1 cellular context compared by ENCODE assay signal in genomic region chr2:215439980-215440512, GRCh38.
TF ChIP-seq lines count a peak whose summit lies in the region.

No MANE protein-coding gene starts in this region.

TF ChIP-seq in HepG2, 621 proteins besides CTCF, POLR2A, EP300 and RAD21 (continued from another document and continues in another):
- TF ChIP-seq XRCC5 (optimal IDR thresholded peaks at IDR 0.05; ENCODE audit: low read length) (no peak), KAT7 (CRISPR knock-in tag; IDR thresholded peaks at IDR 0.05; ENCODE audit: borderline replicate concordance) (0 out of 2 replicates have a peak, but pooled peaks have one; percentile 37), HNF4A (CRISPR knock-in tag; IDR thresholded peaks at IDR 0.05) (no peak), POGK (CRISPR knock-in tag; conservative IDR thresholded peaks at IDR 0.05) (0 out of 2 replicates have a peak, but pooled peaks have one; percentile 32), CBX5 (CRISPR knock-in tag; IDR thresholded peaks at IDR 0.05; ENCODE audit: borderline replicate concordance) (no peak), NCOR1 (IDR thresholded peaks at IDR 0.05; ENCODE audit: borderline replicate concordance, low read length) (no peak), ZNF724P (CRISPR knock-in tag; IDR thresholded peaks at IDR 0.05; ENCODE audit: borderline replicate concordance) (no peak), ZBTB7B (CRISPR knock-in tag; IDR thresholded peaks at IDR 0.05) (no peak), AKAP8 (CRISPR knock-in tag; IDR thresholded peaks at IDR 0.05) (no peak), ETV6 (CRISPR knock-in tag; conservative IDR thresholded peaks at IDR 0.05) (no peak), EZH2 (conservative IDR thresholded peaks at IDR 0.05; ENCODE audit: low read depth, low read length) (no peak), ZNF674 (CRISPR knock-in tag; IDR thresholded peaks at IDR 0.05; ENCODE audit: low read depth) (no peak), ZSCAN25 (CRISPR knock-in tag; IDR thresholded peaks at IDR 0.05) (no peak), ADNP (CRISPR knock-in tag; IDR thresholded peaks at IDR 0.05) (no peak), KLF12 (CRISPR knock-in tag; IDR thresholded peaks at IDR 0.05; ENCODE audit: borderline replicate concordance) (no peak), ZFAT (CRISPR knock-in tag; conservative IDR thresholded peaks at IDR 0.05) (no peak), KDM2A (CRISPR knock-in tag; IDR thresholded peaks at IDR 0.05; ENCODE audit: borderline replicate concordance, low read depth) (no peak), HOXD1 (CRISPR knock-in tag; IDR thresholded peaks at IDR 0.05) (no peak), MXD1 (CRISPR knock-in tag; IDR thresholded peaks at IDR 0.05) (no peak), PRDM15 (CRISPR knock-in tag; IDR thresholded peaks at IDR 0.05) (no peak), MEIS2 (CRISPR knock-in tag; IDR thresholded peaks at IDR 0.05) (no peak), SMAD3 (CRISPR knock-in tag; IDR thresholded peaks at IDR 0.05) (no peak), FOXK2 (IDR thresholded peaks at IDR 0.05) (no peak), ZNF749 (CRISPR knock-in tag; IDR thresholded peaks at IDR 0.05; ENCODE audit: borderline replicate concordance) (no peak), MEF2D (CRISPR knock-in tag; IDR thresholded peaks at IDR 0.05) (0 out of 2 replicates have a peak, but pooled peaks have one; percentile 29), ESRRA (CRISPR knock-in tag; IDR thresholded peaks at IDR 0.05; ENCODE audit: low read depth) (no peak), ZBTB7A (CRISPR knock-in tag; IDR thresholded peaks at IDR 0.05) (no peak), ZNF615 (CRISPR knock-in tag; IDR thresholded peaks at IDR 0.05; ENCODE audit: borderline replicate concordance) (no peak), ZNF260 (CRISPR knock-in tag; IDR thresholded peaks at IDR 0.05; ENCODE audit: borderline replicate concordance, low read depth) (no peak), ZNF605 (CRISPR knock-in tag; IDR thresholded peaks at IDR 0.05) (no peak), ZNF768 (CRISPR knock-in tag; IDR thresholded peaks at IDR 0.05) (no peak), KLF13 (CRISPR knock-in tag; IDR thresholded peaks at IDR 0.05) (no peak), ZNF350 (CRISPR knock-in tag; IDR thresholded peaks at IDR 0.05; ENCODE audit: borderline replicate concordance, low read depth) (no peak), KMT2B (CRISPR knock-in tag; IDR thresholded peaks at IDR 0.05) (peak; percentile 9; the same call in 1 of the 2 replicates), ZNF44 (CRISPR knock-in tag; IDR thresholded peaks at IDR 0.05) (no peak), ZNF850 (CRISPR knock-in tag; conservative IDR thresholded peaks at IDR 0.05) (no peak), ZNF784 (CRISPR knock-in tag; IDR thresholded peaks at IDR 0.05; ENCODE audit: borderline replicate concordance) (no peak), TOE1 (CRISPR knock-in tag; IDR thresholded peaks at IDR 0.05) (no peak), SPEN (CRISPR knock-in tag; IDR thresholded peaks at IDR 0.05; ENCODE audit: low read depth) (no peak), MIXL1 (CRISPR knock-in tag; IDR thresholded peaks at IDR 0.05) (no peak), ZNF710 (CRISPR knock-in tag; IDR thresholded peaks at IDR 0.05; ENCODE audit: borderline replicate concordance) (no peak), FOXA3 (CRISPR knock-in tag; IDR thresholded peaks at IDR 0.05) (peak; percentile 29; the same call in 1 of the 2 replicates), SALL1 (CRISPR knock-in tag; IDR thresholded peaks at IDR 0.05) (no peak), ARID5B (CRISPR knock-in tag; IDR thresholded peaks at IDR 0.05) (peak; percentile 63; the same call in 1 of the 2 replicates), ZNF367 (CRISPR knock-in tag; IDR thresholded peaks at IDR 0.05; ENCODE audit: borderline replicate concordance) (no peak), ASH2L (IDR thresholded peaks at IDR 0.05; ENCODE audit: insufficient read length, low read depth, low read length) (peak; percentile 56), BCL6 (CRISPR knock-in tag; IDR thresholded peaks at IDR 0.05) (0 out of 2 replicates have a peak, but pooled peaks have one; percentile 25), JARID2 (CRISPR knock-in tag; IDR thresholded peaks at IDR 0.05; ENCODE audit: insufficient replicate concordance) (no peak), ZNF383 (CRISPR knock-in tag; IDR thresholded peaks at IDR 0.05; ENCODE audit: borderline replicate concordance) (no peak), HES4 (CRISPR knock-in tag; IDR thresholded peaks at IDR 0.05; ENCODE audit: borderline replicate concordance) (no peak), NKX3-1 (CRISPR knock-in tag; IDR thresholded peaks at IDR 0.05) (no peak), ZNF143 (CRISPR knock-in tag; IDR thresholded peaks at IDR 0.05) (no peak), ZNF317 (CRISPR knock-in tag; IDR thresholded peaks at IDR 0.05) (no peak), SKI (IDR thresholded peaks at IDR 0.05; ENCODE audit: partially characterized antibody) (no peak), ZBTB25 (CRISPR knock-in tag; IDR thresholded peaks at IDR 0.05) (0 out of 2 replicates have a peak, but pooled peaks have one; percentile 27), RXRB (CRISPR knock-in tag; IDR thresholded peaks at IDR 0.05; ENCODE audit: borderline replicate concordance) (no peak), ZNF678 (CRISPR knock-in tag; IDR thresholded peaks at IDR 0.05) (no peak), DR1 (CRISPR knock-in tag; IDR thresholded peaks at IDR 0.05) (no peak), TMF1 (CRISPR knock-in tag; IDR thresholded peaks at IDR 0.05; ENCODE audit: low read depth) (no peak), HNRNPLL (IDR thresholded peaks at IDR 0.05; ENCODE audit: low read depth, low read length, poor library complexity, severe bottlenecking) (no peak), ZNF713 (CRISPR knock-in tag; IDR thresholded peaks at IDR 0.05) (no peak), MATR3 (CRISPR knock-in tag; IDR thresholded peaks at IDR 0.05) (no peak), MAF1 (CRISPR knock-in tag; IDR thresholded peaks at IDR 0.05; ENCODE audit: borderline replicate concordance) (no peak), ZNF788 (CRISPR knock-in tag; IDR thresholded peaks at IDR 0.05; ENCODE audit: borderline replicate concordance) (no peak), TEAD2 (CRISPR knock-in tag; IDR thresholded peaks at IDR 0.05) (no peak), SCMH1 (CRISPR knock-in tag; IDR thresholded peaks at IDR 0.05; ENCODE audit: borderline replicate concordance) (no peak), GLI4 (CRISPR knock-in tag; IDR thresholded peaks at IDR 0.05; ENCODE audit: borderline replicate concordance) (no peak), JUN (CRISPR knock-in tag; IDR thresholded peaks at IDR 0.05) (no peak), ZNF773 (CRISPR knock-in tag; IDR thresholded peaks at IDR 0.05; ENCODE audit: borderline replicate concordance) (no peak), ZNF562 (CRISPR knock-in tag; IDR thresholded peaks at IDR 0.05; ENCODE audit: borderline replicate concordance) (no peak), KLF11 (CRISPR knock-in tag; IDR thresholded peaks at IDR 0.05) (no peak)
